In the genomic region with DNA sequence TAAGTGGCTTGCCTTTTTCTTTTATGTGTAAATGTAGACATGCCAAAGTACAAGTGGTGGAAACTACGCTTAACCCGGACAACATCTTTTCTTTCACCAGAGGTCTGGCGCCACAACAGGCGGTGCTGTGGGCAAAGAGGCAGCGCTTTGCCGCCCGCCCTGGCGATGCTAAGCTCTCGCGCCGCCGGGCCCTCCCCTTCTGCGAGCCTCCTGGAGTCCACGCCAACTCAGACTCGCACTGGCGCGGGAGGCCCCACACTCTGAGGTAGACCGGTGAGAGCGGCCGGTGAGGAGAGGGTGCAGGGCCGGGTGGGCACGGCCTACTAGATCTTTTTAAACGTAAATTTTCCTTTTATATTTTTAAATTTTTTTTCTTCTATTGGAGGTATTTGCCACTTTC, we compare ENCODE assay signal across 26 cellular contexts.
"Had no signal": no experiment of that assay in that cellular context is flagged by ENCODE, and none has a peak within 500 bp of the region (broad histone marks: within the 10 kb centered on the region; RNA-seq: fewer than 3 reads in every experiment).

No MANE protein-coding gene starts in this region.

- H3K27me3 ChIP-seq: left lung, right atrium auricular region, right lobe of liver, stomach, testis, thyroid gland, transverse colon, upper lobe of left lung had no signal

- H3K4me1 ChIP-seq: left lung, parathyroid adenoma, right atrium auricular region, right lobe of liver, stomach, testis, thyroid gland, transverse colon, upper lobe of left lung had no signal

- DNase-seq: head of caudate nucleus; hippocampal formation; left colon; mesendoderm; midbrain; naive thymus-derived CD4-positive, alpha-beta T cell; nucleus accumbens; right lobe of liver; stimulated activated CD4-positive, alpha-beta T cell treated with anti-CD3 and anti-CD28 coated beads, Interleukin-12 subunit alpha, Interleukin-12 subunit beta, amount 100 ng/mL, for 4 hours; stimulated activated CD4-positive, alpha-beta T cell treated with anti-CD3 and anti-CD28 coated beads, Interleukin-15, amount 100 ng/mL, for 24 hours; stimulated activated CD4-positive, alpha-beta T cell treated with anti-CD3 and anti-CD28 coated beads, Interleukin-2, amount 100 ng/mL, for 24 hours; stimulated activated CD4-positive, alpha-beta T cell treated with anti-CD3 and anti-CD28 coated beads, Interleukin-4, amount 100 ng/mL, for 1 hour; stimulated activated naive B cell treated with anti-CD40 and anti-IgM and Interleukin-4, amounts not matched to agents 10 μg/mL and 1 μg/mL and 100 μg/mL, for 72 hours; stimulated activated naive CD8-positive, alpha-beta T cell treated with anti-CD3 and anti-CD28 coated beads, Interleukin-15, Interleukin-2, amounts not matched to agents 100 U/mL and 50 U/mL, for 24 hours; stomach; testis; thyroid gland; transverse colon had no signal

- ATAC-seq: left colon; left lung; mucosa of descending colon; naive thymus-derived CD4-positive, alpha-beta T cell; natural killer cell treated with Interleukin-12 subunit alpha and Interleukin-12 subunit beta and Interleukin-15 and Interleukin-18, amount 100 ng/mL, for 72 hours; right lobe of liver; stimulated activated naive B cell treated with anti-CD40 and anti-IgM and Interleukin-4, amounts not matched to agents 10 μg/mL and 1 μg/mL and 100 μg/mL, for 72 hours; stimulated activated naive CD8-positive, alpha-beta T cell treated with anti-CD3 and anti-CD28 coated beads, Interleukin-15, Interleukin-2, amounts not matched to agents 100 U/mL and 50 U/mL, for 24 hours had no signal

- H3K27ac ChIP-seq: left lung, parathyroid adenoma, right atrium auricular region, right lobe of liver, stomach, testis, thyroid gland, transverse colon, upper lobe of left lung had no signal

- H3K9me3 ChIP-seq: mucosa of descending colon, right atrium auricular region, right lobe of liver, testis, thyroid gland, transverse colon had no signal

- H3K36me3 ChIP-seq: left lung, right atrium auricular region, right lobe of liver, stomach, thyroid gland, transverse colon, upper lobe of left lung had no signal

- H3K4me3 ChIP-seq: left lung, lung, mucosa of descending colon, right atrium auricular region, right lobe of liver, smooth muscle cell, stomach, testis, thyroid gland, transverse colon, upper lobe of left lung had no signal
